ENCODE assay signal across 18 cellular contexts in genomic region chr13:84500016-84500415, GRCh38.
DNase-seq lines count a peak whose midpoint lies in the region; ATAC-seq and TF ChIP-seq lines count a peak whose summit lies in the region.
"Had no signal": no experiment of that assay in that cellular context is flagged by ENCODE, and none has a peak within 500 bp of the region (broad histone marks: within the 10 kb centered on the region; RNA-seq: fewer than 3 reads in every experiment).

No MANE protein-coding gene starts in this region.

- H4K20me1 ChIP-seq in IMR-90 (ENCODE audit: insufficient read depth, low read length): no peaks in the 10 kb centered on the region
- H4K20me1 ChIP-seq: BLaER1 treated with 17β-estradiol and CSF1 and Interleukin-3, amounts not matched to agents 10 nM and 100 nM had no signal

- H4K91ac ChIP-seq in IMR-90 (ENCODE audit: insufficient read depth, low read depth, low read length): no peak overlapping the region

- H3K4me3 Mint-ChIP-seq in Caco-2 (ENCODE audit: unreplicated experiment): no peak overlapping the region
- H3K4me3 Mint-ChIP-seq in activated naive CD8-positive, alpha-beta T cell treated with anti-CD3 and anti-CD28 coated beads, Interleukin-2, amount 50 U/mL, for 24 hours: no peak overlapping the region
- H3K4me3 Mint-ChIP-seq: CD8-positive, alpha-beta T cell; H9 had no signal

- H4K5ac ChIP-seq in IMR-90 (ENCODE audit: low read depth, low read length): no peak overlapping the region

- WGBS in IMR-90 (ENCODE audit: extremely low coverage in 2 of 2, insufficient read length in 1 of 2), 2 experiments: no CpG with 5 or more reads among the region's 1 CpG

- no peak for TF ChIP-seq POLR2A in IMR-90 (IDR thresholded peaks at IDR 0.05; ENCODE audit: low read depth, low read length)

- in situ Hi-C loops in IMR-90 (cut with MboI; ENCODE audit: low sequenced_read_pairs): no loop called here

- H3K4me1 ChIP-seq in IMR-90 (ENCODE audit: control insufficient read depth, insufficient read depth, low read length) (no peaks in the 10 kb centered on the region), right atrium auricular region (no peaks in the 10 kb centered on the region), Caco-2 (no peaks in the 10 kb centered on the region)
- H3K4me1 ChIP-seq: BLaER1 treated with 17β-estradiol and CSF1 and Interleukin-3, amounts not matched to agents 10 nM and 100 nM had no signal

- no peaks in the 10 kb centered on the region for H3K27me3 Mint-ChIP-seq in Caco-2 (ENCODE audit: insufficient read depth, unreplicated experiment)
- H3K27me3 Mint-ChIP-seq in activated naive CD8-positive, alpha-beta T cell treated with anti-CD3 and anti-CD28 coated beads, Interleukin-2, amount 50 U/mL, for 24 hours: no peaks in the 10 kb centered on the region

- no peak overlapping the region for H3K18ac ChIP-seq in IMR-90 (ENCODE audit: low read depth, low read length)

- no peak overlapping the region for H2AK9ac ChIP-seq in IMR-90 (replicated peaks; ENCODE audit: low read depth, low read length, poor library complexity)

- no peak overlapping the region for H2BK15ac ChIP-seq in IMR-90 (ENCODE audit: low read depth, low read length)

- H3K36me3 Mint-ChIP-seq in Caco-2 (ENCODE audit: insufficient read depth, unreplicated experiment): no peaks in the 10 kb centered on the region
- no peaks in the 10 kb centered on the region for H3K36me3 Mint-ChIP-seq in activated naive CD8-positive, alpha-beta T cell treated with anti-CD3 and anti-CD28 coated beads, Interleukin-2, amount 50 U/mL, for 24 hours (ENCODE audit: low read depth)
- H3K36me3 Mint-ChIP-seq: CD8-positive, alpha-beta T cell had no signal

- H3K27me3 ChIP-seq in IMR-90 (ENCODE audit: control insufficient read depth, insufficient read depth, low read length): no peaks in the 10 kb centered on the region
- no peaks in the 10 kb centered on the region for H3K27me3 ChIP-seq in right atrium auricular region
- H3K27me3 ChIP-seq in Caco-2 (replicated peaks; ENCODE audit: control insufficient read depth, insufficient read depth, low read length): no peaks in the 10 kb centered on the region
- H3K27me3 ChIP-seq: BLaER1 treated with 17β-estradiol and CSF1 and Interleukin-3, amounts not matched to agents 10 nM and 100 nM had no signal

- H3K9me3 Mint-ChIP-seq in Caco-2 (ENCODE audit: unreplicated experiment): no peaks in the 10 kb centered on the region
- H3K9me3 Mint-ChIP-seq in activated naive CD8-positive, alpha-beta T cell treated with anti-CD3 and anti-CD28 coated beads, Interleukin-2, amount 50 U/mL, for 24 hours: no peaks in the 10 kb centered on the region

- H3K4me2 ChIP-seq in IMR-90 (ENCODE audit: low read depth, low read length): no peak overlapping the region
- H3K4me2 ChIP-seq: BLaER1 treated with 17β-estradiol and CSF1 and Interleukin-3, amounts not matched to agents 10 nM and 100 nM had no signal

- no peak for TF ChIP-seq RAD21 in IMR-90 (IDR thresholded peaks at IDR 0.05; ENCODE audit: low read length)

- peak; percentile 7 for DNase-seq in AG09309 (ENCODE audit: low read depth)
- peak; percentile 9 for DNase-seq in IMR-90
- DNase-seq in fibroblast of mammary gland (ENCODE audit: low read depth): peak; percentile 2
- DNase-seq in left kidney (ENCODE audit: low read depth, low spot score): peak; percentile 27
- no peak for DNase-seq in right atrium auricular region (ENCODE audit: low spot score)
- DNase-seq in AML-193 (lab: John Stamatoyannopoulos, UW): no peak
- DNase-seq in Caco-2: no peak
- DNase-seq in activated naive CD8-positive, alpha-beta T cell treated with anti-CD3 and anti-CD28 coated beads, Interleukin-2, amount 50 U/mL, for 24 hours: no peak
- DNase-seq: CD8-positive, alpha-beta T cell; DMS79; H9; NCI-H1105; NCI-H2081; NCI-H2227 treated with DMSO at 0.1 percent for 48 hours; NCI-H510A treated with DMSO at 0.1 percent for 48 hours; NCI-H774 had no signal

- H2AFZ ChIP-seq in IMR-90 (replicated peaks; ENCODE audit: low read length, poor library complexity): no peak overlapping the region

- H3K23ac ChIP-seq in IMR-90 (ENCODE audit: low read depth, low read length): no peak overlapping the region

- no peak overlapping the region for H3K27ac ChIP-seq in IMR-90 (ENCODE audit: insufficient read depth, low read length)
- no peak overlapping the region for H3K27ac ChIP-seq in right atrium auricular region
- H3K27ac ChIP-seq: BLaER1 treated with 17β-estradiol and CSF1 and Interleukin-3, amounts not matched to agents 10 nM and 100 nM had no signal

- dilution Hi-C loops in IMR-90 (cut with HindIII; ENCODE audit: low sequenced_read_pairs, unreplicated experiment): no loop called here

- H3K79me1 ChIP-seq in IMR-90 (ENCODE audit: low read depth in 1 of 2, low read length in 2 of 2): no peaks in the 10 kb centered on the region

- no peak overlapping the region for H2BK5ac ChIP-seq in IMR-90 (ENCODE audit: low read depth, low read length, poor library complexity, severe bottlenecking)

- no peaks in the 10 kb centered on the region for H3K36me3 ChIP-seq in IMR-90 (ENCODE audit: control insufficient read depth, insufficient read depth, low read length)
- no peaks in the 10 kb centered on the region for H3K36me3 ChIP-seq in right atrium auricular region
- no peaks in the 10 kb centered on the region for H3K36me3 ChIP-seq in Caco-2 (ENCODE audit: control insufficient read depth, insufficient read depth, low read length)
- H3K36me3 ChIP-seq: BLaER1 treated with 17β-estradiol and CSF1 and Interleukin-3, amounts not matched to agents 10 nM and 100 nM had no signal

- H3K9me1 ChIP-seq in IMR-90 (ENCODE audit: insufficient read depth, low read length): no peaks in the 10 kb centered on the region

- no peak overlapping the region for H2BK20ac ChIP-seq in IMR-90 (ENCODE audit: low read depth, low read length)

- H3K9me3 ChIP-seq in IMR-90 (ENCODE audit: control insufficient read depth, insufficient read depth, low read length) (no peaks in the 10 kb centered on the region), right atrium auricular region (peaks cover 0 to 9% of the 10 kb centered on the region in 2 donors), Caco-2 (no peaks in the 10 kb centered on the region)

- CTCF ChIA-PET in IMR-90 (lab: Yijun Ruan, JAX): interaction anchor here (1.6 kb wide), 1 partner anchor 10 kb away, joined by 4 read pairs; no protein-coding TSS in a partner anchor
- CTCF ChIA-PET in Caco-2 (lab: Charles Lee): no interaction called here

- BruUV-seq in IMR-90 (replicated peaks; lab: Mats Ljungman, UMichigan): no TSS peak
- BruUV-seq in Caco-2 (replicated peaks; lab: Mats Ljungman, UMichigan): no TSS peak

- no peak overlapping the region for H2BK120ac ChIP-seq in IMR-90 (ENCODE audit: low read depth, low read length)

- intact Hi-C loops in IMR-90 (cut with micrococcal nuclease): no loop called here
- intact Hi-C loops in Caco-2 (cut with micrococcal nuclease; ENCODE audit: unreplicated experiment): no loop called here

- no peak for TF ChIP-seq CTCF in AG09309 (IDR thresholded peaks at IDR 0.05; ENCODE audit: control insufficient read depth, insufficient read depth, low read depth, low read length, missing control alignments)
- TF ChIP-seq CTCF in IMR-90 (conservative IDR thresholded peaks at IDR 0.05; ENCODE audit: low read depth, low read length): no peak
- TF ChIP-seq CTCF in fibroblast of mammary gland (conservative IDR thresholded peaks at IDR 0.05; ENCODE audit: control insufficient read depth, insufficient read depth, low read depth, low read length): no peak
- no peak for TF ChIP-seq CTCF in right atrium auricular region (IDR thresholded peaks at IDR 0.05)
- TF ChIP-seq CTCF in Caco-2 (IDR thresholded peaks at IDR 0.05; ENCODE audit: insufficient read depth in 1 of 2, low read depth in 1 of 2, low read length in 1 of 2, severe bottlenecking in 1 of 2, unreplicated experiment in 1 of 2): no peak

- no peak overlapping the region for H3K9ac ChIP-seq in IMR-90 (ENCODE audit: low read depth, low read length)
- H3K9ac ChIP-seq: BLaER1 treated with 17β-estradiol and CSF1 and Interleukin-3, amounts not matched to agents 10 nM and 100 nM had no signal

- H2AK5ac ChIP-seq in IMR-90 (ENCODE audit: low read depth, low read length): no peak overlapping the region

- no peaks in the 10 kb centered on the region for H3K4me1 Mint-ChIP-seq in Caco-2 (ENCODE audit: low read depth, unreplicated experiment)
- no peaks in the 10 kb centered on the region for H3K4me1 Mint-ChIP-seq in activated naive CD8-positive, alpha-beta T cell treated with anti-CD3 and anti-CD28 coated beads, Interleukin-2, amount 50 U/mL, for 24 hours
- H3K4me1 Mint-ChIP-seq: H9 had no signal

- no peak overlapping the region for H3K56ac ChIP-seq in IMR-90 (ENCODE audit: extremely low read depth, insufficient read depth, low read length)

- ATAC-seq in IMR-90 (ENCODE audit: low read depth): no peak
- no peak for ATAC-seq in activated naive CD8-positive, alpha-beta T cell treated with anti-CD3 and anti-CD28 coated beads, Interleukin-2, amount 50 U/mL, for 24 hours
- ATAC-seq: CD8-positive, alpha-beta T cell; Right ventricle myocardium inferior had no signal

- no peak overlapping the region for H4K8ac ChIP-seq in IMR-90 (ENCODE audit: low read depth in 2 of 2, low read length in 2 of 2)

- no peak overlapping the region for H3K27ac Mint-ChIP-seq in Caco-2 (ENCODE audit: unreplicated experiment)
- H3K27ac Mint-ChIP-seq in activated naive CD8-positive, alpha-beta T cell treated with anti-CD3 and anti-CD28 coated beads, Interleukin-2, amount 50 U/mL, for 24 hours: no peak overlapping the region
- H3K27ac Mint-ChIP-seq: CD8-positive, alpha-beta T cell; H9 had no signal

- H3K14ac ChIP-seq in IMR-90 (replicated peaks; ENCODE audit: low read depth, low read length): no peak overlapping the region

- H3K4me3 ChIP-seq in AG09309 (ENCODE audit: control insufficient read depth, low read depth, low read length) (no peak overlapping the region), IMR-90 (ENCODE audit: insufficient read depth, low read depth, low read length) (no peak overlapping the region), fibroblast of mammary gland (ENCODE audit: control insufficient read depth, low read depth, low read length) (no peak overlapping the region), right atrium auricular region (no peak overlapping the region), Caco-2 (ENCODE audit: low read depth, low read length) (no peak overlapping the region)
- H3K4me3 ChIP-seq: BLaER1 treated with 17β-estradiol and CSF1 and Interleukin-3, amounts not matched to agents 10 nM and 100 nM had no signal

- POLR2A ChIA-PET in IMR-90 (lab: Charles Lee; ENCODE audit: unreplicated experiment): no interaction called here
- POLR2A ChIA-PET in Caco-2 (lab: Charles Lee): no interaction called here

- H3K4ac ChIP-seq in IMR-90 (ENCODE audit: low read depth, low read length): no peak overlapping the region

TF ChIP-seq in IMR-90, 13 proteins besides CTCF, POLR2A, EP300 and RAD21:
- TF ChIP-seq MAFK (IDR thresholded peaks at IDR 0.05; ENCODE audit: low read depth, low read length) (no peak), NFE2L2 (IDR thresholded peaks at IDR 0.05; ENCODE audit: low read depth, low read length) (no peak), BHLHE40 (IDR thresholded peaks at IDR 0.05; ENCODE audit: low read depth, low read length) (no peak)

Comparison
In these comparisons a context has a peak if more than half of its experiments do, and no peak if none do; other contexts are left out.
1. DNase-seq: peak in AG09309 (single experiment), IMR-90 (single experiment), fibroblast of mammary gland (single experiment) and left kidney (single experiment); none in right atrium auricular region (single experiment), AML-193 (0 of 2), Caco-2 (0 of 2) and activated naive CD8-positive, alpha-beta T cell treated with anti-CD3 and anti-CD28 coated beads, Interleukin-2, amount 50 U/mL, for 24 hours (single experiment).